In genomic region chr1:27332536-27333281, GRCh38 we compare ENCODE assay signal across 9 cellular contexts. TPM values are rescaled to one million over a fixed set of nuclear protein-coding genes. Genes with fewer than 3 reads are reported as not detected.
DNase-seq lines count a peak whose midpoint lies in the region; ATAC-seq and TF ChIP-seq lines count a peak whose summit lies in the region.
"Had no signal": no experiment of that assay in that cellular context is flagged by ENCODE, and none has a peak within 500 bp of the region (broad histone marks: within the 10 kb centered on the region; RNA-seq: fewer than 3 reads in every experiment).

No MANE protein-coding gene starts in this region.

- H3K4me2 ChIP-seq in MM.1S (ENCODE audit: low read depth, low read length), result no peak overlapping the region

- H3K4me1 Mint-ChIP-seq in endothelial cell (ENCODE audit: unreplicated experiment) (peaks cover 8% of the 10 kb centered on the region), natural killer cell (peaks cover 33 to 42% of the 10 kb centered on the region in 2 donors)

- H3K9me3 ChIP-seq in MM.1S (replicated peaks; ENCODE audit: insufficient read depth, low read length), result no peaks in the 10 kb centered on the region

- H3F3A ChIP-seq in MM.1S (ENCODE audit: insufficient read depth, low read length), result no peaks in the 10 kb centered on the region

- no peak overlapping the region for H3K4me3 ChIP-seq in MM.1S (ENCODE audit: low read length)

- TF ChIP-seq CTCF in MM.1S (IDR thresholded peaks at IDR 0.05; ENCODE audit: low read length), result peak; percentile 73
- TF ChIP-seq CTCF in endothelial cell (IDR thresholded peaks at IDR 0.05; ENCODE audit: unreplicated experiment), result peak; percentile 81
- peak; percentile 89 for TF ChIP-seq CTCF in natural killer cell (IDR thresholded peaks at IDR 0.05)

- H3K79me2 ChIP-seq in MM.1S (ENCODE audit: low read length), result peaks cover 38% of the 10 kb centered on the region

- ATAC-seq in natural killer cell, result peak; percentile 82 to 96 (median 92)
- ATAC-seq in HG02938 (IDR thresholded peaks at IDR 0.05; ENCODE audit: unreplicated experiment), result no peak

- H3K9ac ChIP-seq in MM.1S (ENCODE audit: low read length), result no peak overlapping the region

- H3K27ac Mint-ChIP-seq in endothelial cell (ENCODE audit: unreplicated experiment) (no peak overlapping the region), natural killer cell (peak overlapping the region; percentile 69 to 78)

- intact Hi-C loops in natural killer cell (cut with micrococcal nuclease), result loop anchor here (2.0 kb wide), 1 partner anchor 62 kb away; no protein-coding TSS in a partner anchor

- no peak overlapping the region for H3K27ac ChIP-seq in MM.1S (ENCODE audit: low read length)

- H3K9me3 Mint-ChIP-seq in endothelial cell (ENCODE audit: unreplicated experiment), result no peaks in the 10 kb centered on the region
- H3K9me3 Mint-ChIP-seq in natural killer cell, result no peaks in the 10 kb centered on the region

- peaks cover 30% of the 10 kb centered on the region for H3K36me3 Mint-ChIP-seq in endothelial cell (ENCODE audit: low read depth, unreplicated experiment)
- no peaks in the 10 kb centered on the region for H3K36me3 Mint-ChIP-seq in natural killer cell

- H3K27me3 Mint-ChIP-seq in endothelial cell (ENCODE audit: unreplicated experiment) (peaks cover 3% of the 10 kb centered on the region), natural killer cell (ENCODE audit: low read depth in 2 of 2) (no peaks in the 10 kb centered on the region)

- H4K20me1 ChIP-seq in MM.1S (ENCODE audit: insufficient read depth, low read length), result no peaks in the 10 kb centered on the region

- H2AFZ ChIP-seq in MM.1S (ENCODE audit: low read length), result no peak overlapping the region

- no peaks in the 10 kb centered on the region for H3K9me2 ChIP-seq in MM.1S (replicated peaks; ENCODE audit: insufficient read depth, low read length)

- no peaks in the 10 kb centered on the region; the same call in 1 of the 2 replicates for H3K36me3 ChIP-seq in MM.1S (replicated peaks; ENCODE audit: insufficient read depth, low read length)

- H3K4me1 ChIP-seq in MM.1S (ENCODE audit: low read length), result no peaks in the 10 kb centered on the region

- H3K27me3 ChIP-seq in MM.1S (replicated peaks; ENCODE audit: insufficient read depth, low read length), result no peaks in the 10 kb centered on the region

- DNase-seq in EL (peak; percentile 45), MM.1S (peak; percentile 16), endothelial cell (ENCODE audit: low spot score) (peak; percentile 77), natural killer cell (peak; percentile 65), NCI-H510A (lab: John Stamatoyannopoulos, UW) (no peak), NCI-H2029 treated with DMSO at 0.1 percent for 48 hours (lab: John Stamatoyannopoulos, UW) (no peak)
- peak; percentile 43 to 52 for DNase-seq in activated CD4-positive, alpha-beta T cell treated with anti-CD3 and anti-CD28 coated beads, Interleukin-2, amount 50 U/mL, for 4 hours

- H3K4me3 Mint-ChIP-seq in endothelial cell (ENCODE audit: unreplicated experiment) (peak overlapping the region; percentile 77), natural killer cell (peak overlapping the region; percentile 35)

RNA-seq across cellular contexts. Expression of gene SYTL1, which starts 9.1 kb away (rescaled TPM):
- 1.3 TPM for total RNA-seq in endothelial cell (ENCODE audit: unreplicated experiment)
- 100 to 1,000 TPM; 244 to 312 (median 273) TPM for total RNA-seq in natural killer cell

RNA-seq across cellular contexts. Expression of gene TMEM222, which starts 10.7 kb away (rescaled TPM):
- 43.5 TPM for total RNA-seq in endothelial cell (ENCODE audit: unreplicated experiment)
- total RNA-seq in natural killer cell, result 10 to 100 TPM; 34.9 to 41.2 (median 37.3) TPM

RNA-seq across cellular contexts. Expression of gene MAP3K6, which starts 34.1 kb away (rescaled TPM):
- total RNA-seq in endothelial cell (ENCODE audit: unreplicated experiment) (35.7 TPM), natural killer cell (10 to 100 TPM in 2 of 3 donors, 1 to 10 TPM in 1; 8.2 to 15.1 (median 12.1) TPM)

RNA-seq across cellular contexts. Expression of gene FCN3, which starts 41.9 kb away (rescaled TPM):
- 132 TPM for total RNA-seq in endothelial cell (ENCODE audit: unreplicated experiment)
- total RNA-seq in natural killer cell, result not detected
- total RNA-seq: renal cortical epithelial cell had no signal

RNA-seq across cellular contexts. Expression of gene CD164L2, which starts 50.4 kb away (rescaled TPM):
- 0.72 TPM for total RNA-seq in endothelial cell (ENCODE audit: unreplicated experiment)
- under 1 TPM in 1 of 3 donors, not detected in 2; 0.40 TPM for total RNA-seq in natural killer cell
- total RNA-seq: renal cortical epithelial cell had no signal

Comparison
In these comparisons a context has a peak if more than half of its experiments do, and no peak if none do; other contexts are left out.
1. DNase-seq: peak in EL (single experiment), MM.1S (single experiment), activated CD4-positive, alpha-beta T cell treated with anti-CD3 and anti-CD28 coated beads, Interleukin-2, amount 50 U/mL, for 4 hours (2 of 2), endothelial cell (single experiment) and natural killer cell (single experiment); none in NCI-H510A (single experiment) and NCI-H2029 treated with DMSO at 0.1 percent for 48 hours (single experiment).
2. RNA of gene SYTL1, which starts 9.1 kb away (total RNA-seq): 244 to 312 TPM in natural killer cell; 1.3 TPM in endothelial cell (single experiment); every median in the first group is over 100 times any median in the second.
3. Peak in every context shown above with its lines, with median percentiles within 50 percentile points of each other: CTCF ChIP-seq.